Comparison of ENCODE assay signal across 22 cellular contexts in genomic region chr3:118990818-118991560, GRCh38. TPM values are rescaled to one million over a fixed set of nuclear protein-coding genes. Genes with fewer than 3 reads are reported as not detected.
A peak's percentile ranks its signal among the peaks of the same experiment; 100 is the strongest.
DNase-seq lines count a peak whose midpoint lies in the region; ATAC-seq and TF ChIP-seq lines count a peak whose summit lies in the region.
"Had no signal": no experiment of that assay in that cellular context is flagged by ENCODE, and none has a peak within 500 bp of the region (broad histone marks: within the 10 kb centered on the region; RNA-seq: fewer than 3 reads in every experiment).

No MANE protein-coding gene starts in this region.

- no peaks in the 10 kb centered on the region for H3K36me3 ChIP-seq in H7 (replicated peaks; ENCODE audit: control insufficient read depth, insufficient read depth, low read length)

- no peak overlapping the region for H3K4me3 ChIP-seq in H7 (ENCODE audit: insufficient read depth, low read depth, low read length)

- TF ChIP-seq CTCF in omental fat pad (IDR thresholded peaks at IDR 0.05), result no peak

- DNase-seq in H7 (peak; percentile 11), substantia nigra (lab: John Stamatoyannopoulos, UW) (no peak), omental fat pad (ENCODE audit: low spot score) (no peak), DMS153 treated with DMSO at 0.1 percent for 48 hours (lab: John Stamatoyannopoulos, UW; ENCODE audit: unreplicated experiment) (no peak)
- DNase-seq: activated CD8-positive, alpha-beta memory T cell treated with anti-CD3 and anti-CD28 coated beads for 24 hours; activated T-cell treated with anti-CD3 and anti-CD28 coated beads, Interleukin-2, amount 50 U/mL, for 24 hours; dermis blood vessel endothelial cell; GOT3; NCI-H1048; NCI-H2029; NCI-H226; stimulated activated CD4-positive, alpha-beta T cell treated with anti-CD3 and anti-CD28 coated beads, Interleukin-4, amount 100 ng/mL, for 24 hours; stimulated activated naive CD4-positive, alpha-beta T cell treated with Interleukin-2 at 50 U/mL for 16 hours had no signal

- no peaks in the 10 kb centered on the region for H3K27me3 ChIP-seq in H7 (ENCODE audit: control insufficient read depth, insufficient read depth, low read length)
- no peaks in the 10 kb centered on the region for H3K27me3 ChIP-seq in layer of hippocampus (ENCODE audit: control insufficient read depth, insufficient read depth, low read length)

- H3K27ac ChIP-seq in cingulate gyrus (ENCODE audit: low read depth, low read length) (peak overlapping the region; percentile 98), layer of hippocampus (ENCODE audit: low read depth, low read length) (peak overlapping the region; percentile 92), substantia nigra (ENCODE audit: low read depth, low read length, poor library complexity, severe bottlenecking) (peak overlapping the region; percentile 95)
- H3K27ac ChIP-seq: C4-2B, HL-60 had no signal

- ATAC-seq in omental fat pad (ENCODE audit: low FRiP score), result no peak
- no peak for ATAC-seq in HG03565 (IDR thresholded peaks at IDR 0.05; ENCODE audit: unreplicated experiment)
- ATAC-seq: HepG2 had no signal

RNA-seq across cellular contexts. Expression of gene IGSF11, which starts 43.7 kb away (rescaled TPM):
- 0.66 and 0.89 TPM in 2 replicates for total RNA-seq in H7 (2014; rRNA removed; shearing (Covaris generic))
- 1 to 10 TPM in 1 of 4 donors, under 1 TPM in 1, not detected in 2; 0.60 to 1.0 TPM for total RNA-seq in omental fat pad
- total RNA-seq: dermis blood vessel endothelial cell, endothelial cell of umbilical vein, HepG2, LHCN-M2, pulmonary artery endothelial cell had no signal
